8 cellular contexts compared by ENCODE assay signal in genomic region chr5:60677831-60678664, GRCh38. TPM values are rescaled to one million over a fixed set of nuclear protein-coding genes. Genes with fewer than 3 reads are reported as not detected.
DNase-seq lines count a peak whose midpoint lies in the region; ATAC-seq, FAIRE-seq and TF ChIP-seq lines count a peak whose summit lies in the region.

No MANE protein-coding gene starts in this region.

- TF ChIP-seq CTCF in OCI-LY1 (IDR thresholded peaks at IDR 0.05; ENCODE audit: low read length) (peak; percentile 64), epithelial cell of proximal tubule (conservative IDR thresholded peaks at IDR 0.05; ENCODE audit: low read depth, low read length) (peak; percentile 58)

- H3K4me1 ChIP-seq in OCI-LY1 (ENCODE audit: insufficient read depth, low read length, severe bottlenecking), result peaks cover 11% of the 10 kb centered on the region

- H3F3A ChIP-seq in OCI-LY1 (ENCODE audit: insufficient read depth, low read length), result no peaks in the 10 kb centered on the region

- no peaks in the 10 kb centered on the region for H4K20me1 ChIP-seq in OCI-LY1 (ENCODE audit: insufficient read depth, low read length)

- FAIRE-seq in G401.6 (lab: Jason Lieb, UNC), result peak; percentile 92

- no peaks in the 10 kb centered on the region for H3K9me2 ChIP-seq in OCI-LY1 (ENCODE audit: low read depth, low read length)

- H3K4me2 ChIP-seq in OCI-LY1 (ENCODE audit: low read length), result no peak overlapping the region

- ATAC-seq in HG02610 (IDR thresholded peaks at IDR 0.05; ENCODE audit: unreplicated experiment), result peak; percentile 64
- ATAC-seq in stimulated activated naive CD8-positive, alpha-beta T cell treated with anti-CD3 and anti-CD28 coated beads, Interleukin-15, Interleukin-2, amounts not matched to agents 100 U/mL and 50 U/mL, for 24 hours, result no peak

- H3K27ac ChIP-seq in OCI-LY1 (ENCODE audit: low read depth, low read length, poor library complexity, severe bottlenecking), result no peak overlapping the region

- peaks cover 6% of the 10 kb centered on the region for H3K36me3 ChIP-seq in OCI-LY1 (ENCODE audit: insufficient read depth, low read length)

- H2AFZ ChIP-seq in OCI-LY1 (ENCODE audit: low read length), result no peak overlapping the region

- DNase-seq in AG08396 (ENCODE audit: low spot score) (peak; percentile 25), epithelial cell of proximal tubule (ENCODE audit: low read depth) (no peak), pons (ENCODE audit: low spot score) (peak; percentile 74)
- no peak for DNase-seq in activated CD4-positive, alpha-beta T cell treated with anti-CD3 and anti-CD28 coated beads for 4 hours
- no peak for DNase-seq in stimulated activated naive CD8-positive, alpha-beta T cell treated with anti-CD3 and anti-CD28 coated beads, Interleukin-15, Interleukin-2, amounts not matched to agents 100 U/mL and 50 U/mL, for 24 hours

- H3K27me3 ChIP-seq in OCI-LY1 (ENCODE audit: insufficient read depth, low read length), result no peaks in the 10 kb centered on the region

- H3K79me2 ChIP-seq in OCI-LY1 (ENCODE audit: insufficient read depth, low read length), result peaks cover 21% of the 10 kb centered on the region

- no peak overlapping the region for H3K9ac ChIP-seq in OCI-LY1 (ENCODE audit: low read length)

- H3K4me3 ChIP-seq in OCI-LY1 (ENCODE audit: low read depth, low read length, poor library complexity, severe bottlenecking) (no peak overlapping the region), epithelial cell of proximal tubule (ENCODE audit: low read depth, low read length) (peak overlapping the region; percentile 12)

- no peaks in the 10 kb centered on the region for H3K9me3 ChIP-seq in OCI-LY1 (ENCODE audit: low read length)

RNA-seq across cellular contexts. Expression of gene DEPDC1B, which starts 21.9 kb away (rescaled TPM):
- 21.4 and 38.6 TPM in 2 replicates for total RNA-seq in epithelial cell of proximal tubule

Comparison
In these comparisons a context has a peak if more than half of its experiments do, and no peak if none do; other contexts are left out.
1. DNase-seq: peak in AG08396 (single experiment) and pons (single experiment); none in epithelial cell of proximal tubule (single experiment), activated CD4-positive, alpha-beta T cell treated with anti-CD3 and anti-CD28 coated beads for 4 hours (0 of 2) and stimulated activated naive CD8-positive, alpha-beta T cell treated with anti-CD3 and anti-CD28 coated beads, Interleukin-15, Interleukin-2, amounts not matched to agents 100 U/mL and 50 U/mL, for 24 hours (single experiment).